9 cellular contexts compared by ENCODE assay signal in genomic region chr4:98566491-98567008, GRCh38.
DNase-seq lines count a peak whose midpoint lies in the region; ATAC-seq and TF ChIP-seq lines count a peak whose summit lies in the region.
"Had no signal": no experiment of that assay in that cellular context is flagged by ENCODE, and none has a peak within 500 bp of the region (broad histone marks: within the 10 kb centered on the region; RNA-seq: fewer than 3 reads in every experiment).

No MANE protein-coding gene starts in this region.

- H3K4me1 ChIP-seq in cardiac muscle cell (ENCODE audit: low read depth) (peaks cover 28% of the 10 kb centered on the region), uterus (no peaks in the 10 kb centered on the region)

- H3K9me3 ChIP-seq in cardiac muscle cell (ENCODE audit: low read depth) (no peaks in the 10 kb centered on the region), uterus (no peaks in the 10 kb centered on the region)

- no peak for TF ChIP-seq POLR2A in uterus (IDR thresholded peaks at IDR 0.05)

- ATAC-seq in Right ventricle myocardium superior (ENCODE audit: poor library complexity) (no peak), GM21786 (IDR thresholded peaks at IDR 0.05; ENCODE audit: unreplicated experiment) (no peak)
- ATAC-seq: K562 had no signal

- TF ChIP-seq CTCF in cardiac muscle cell (IDR thresholded peaks at IDR 0.05; ENCODE audit: low read depth, low read length) (no peak), uterus (IDR thresholded peaks at IDR 0.05) (no peak), coronary artery (IDR thresholded peaks at IDR 0.05) (no peak)

- H3K27me3 ChIP-seq in cardiac muscle cell (no peaks in the 10 kb centered on the region), uterus (no peaks in the 10 kb centered on the region)

- DNase-seq in cardiac muscle cell (ENCODE audit: low read depth in 1 of 2, low spot score in 1 of 2): peak; percentile 53 to 58
- no peak for DNase-seq in Right ventricle myocardium superior
- peak; percentile 80 for DNase-seq in midbrain (lab: John Stamatoyannopoulos, UW)
- no peak for DNase-seq in uterus
- DNase-seq in stimulated activated CD4-positive, alpha-beta T cell treated with anti-CD3 and anti-CD28 coated beads, Interleukin-1b, Interleukin-23, amount 100 ng/mL, for 48 hours: no peak
- no peak for DNase-seq in coronary artery (ENCODE audit: low spot score)

- H3K27ac ChIP-seq in cardiac muscle cell (peak overlapping the region; percentile 77), cingulate gyrus (ENCODE audit: low read depth, low read length) (peak overlapping the region; percentile 98), uterus (peak overlapping the region; percentile 63 to 78), coronary artery (no peak overlapping the region)

- H3K4me3 ChIP-seq in cardiac muscle cell (no peak overlapping the region), uterus (no peak overlapping the region), coronary artery (no peak overlapping the region)
- H3K4me3 ChIP-seq: K562 had no signal

- intact Hi-C loops in Right ventricle myocardium superior (cut with DNase I) (no loop called here), uterus (cut with DNase I; ENCODE audit: low total_unique reads) (no loop called here)

- no peaks in the 10 kb centered on the region for H3K36me3 ChIP-seq in cardiac muscle cell
- H3K36me3 ChIP-seq in uterus: no peaks in the 10 kb centered on the region

Comparison
In these comparisons a context has a peak if more than half of its experiments do, and no peak if none do; other contexts are left out.
1. DNase-seq: peak in cardiac muscle cell (2 of 2) and midbrain (single experiment); none in Right ventricle myocardium superior (single experiment), uterus (0 of 2), stimulated activated CD4-positive, alpha-beta T cell treated with anti-CD3 and anti-CD28 coated beads, Interleukin-1b, Interleukin-23, amount 100 ng/mL, for 48 hours (single experiment) and coronary artery (single experiment).
2. H3K27ac ChIP-seq: peak in cardiac muscle cell (single experiment), cingulate gyrus (single experiment) and uterus (2 of 2); none in coronary artery (0 of 2).